36 cellular contexts compared by ENCODE assay signal in the genomic region with DNA sequence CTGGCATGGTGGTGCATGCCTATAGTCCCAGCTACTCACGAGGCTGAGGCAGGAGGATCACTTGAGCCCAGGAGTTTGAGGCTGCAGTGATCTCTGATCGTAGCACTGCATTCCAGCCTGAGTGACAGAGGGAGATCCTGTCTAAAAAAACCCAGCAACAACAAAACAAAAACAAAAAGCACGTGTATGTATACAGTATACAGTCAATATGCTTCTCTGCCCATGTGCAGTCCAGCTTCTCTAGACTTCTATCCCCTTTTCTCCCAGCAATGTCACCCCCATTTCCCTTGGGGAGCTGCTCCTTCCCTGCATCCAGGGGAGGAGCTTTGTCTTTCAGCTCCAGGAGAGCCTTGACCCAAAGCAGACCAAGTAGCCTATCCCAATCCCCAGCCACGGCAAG. TPM values are rescaled to one million over a fixed set of nuclear protein-coding genes. Genes with fewer than 3 reads are reported as not detected.
"Had no signal": no experiment of that assay in that cellular context is flagged by ENCODE, and none has a peak within 500 bp of the region (broad histone marks: within the 10 kb centered on the region; RNA-seq: fewer than 3 reads in every experiment).

No MANE protein-coding gene starts in this region.

- H3K4me3 ChIP-seq: MG63 had no signal

- H3K36me3 ChIP-seq: MG63 had no signal

- DNase-seq: Karpas-422, Kasumi-1, MG63, MM.1S, MV-4-11, NCI-H1048, NCI-H1092, NCI-H1092 treated with DMSO at 0.1 percent for 48 hours, NCI-H1105, NCI-H1105 treated with DMSO at 0.1 percent for 48 hours, NCI-H1417, NCI-H1417 treated with DMSO at 0.1 percent for 48 hours, NCI-H1436, NCI-H1436 treated with DMSO at 0.1 percent for 48 hours, NCI-H146, NCI-H1694, NCI-H1694 treated with DMSO at 0.1 percent for 48 hours, NCI-H187, NCI-H187 treated with DMSO at 0.1 percent for 48 hours, NCI-H1930, NCI-H2029, NCI-H2029 treated with DMSO at 0.1 percent for 48 hours, NCI-H2081, NCI-H2081 treated with DMSO at 0.1 percent for 48 hours, NCI-H2107, NCI-H2171, NCI-H2171 treated with DMSO at 0.1 percent for 48 hours, NCI-H2227 treated with DMSO at 0.1 percent for 48 hours, NCI-H226, NCI-H345, NCI-H446, NCI-H446 treated with DMSO at 0.1 percent for 48 hours, NCI-H510A, NCI-H510A treated with DMSO at 0.1 percent for 48 hours had no signal

- H3K27me3 ChIP-seq: MG63 had no signal

- H3K9me3 ChIP-seq: MG63 had no signal

RNA-seq across cellular contexts. Expression of gene GRIP2, which starts 20.0 kb away (rescaled TPM):
- total RNA-seq: LHCN-M2, MCF 10A had no signal
